8 cellular contexts compared by ENCODE assay signal in genomic region chr1:35557611-35558373, GRCh38. TPM values are rescaled to one million over a fixed set of nuclear protein-coding genes. Genes with fewer than 3 reads are reported as not detected.
DNase-seq lines count a peak whose midpoint lies in the region; ATAC-seq and TF ChIP-seq lines count a peak whose summit lies in the region.

Gene NCDN, plus strand, starts transcription at chr1:35557799. Its CDS starts 392 bp downstream, at chr1:35558191.

- TF ChIP-seq CTCF in C4-2B (conservative IDR thresholded peaks at IDR 0.05) (no peak), liver (IDR thresholded peaks at IDR 0.05; ENCODE audit: low read depth, low read length, missing input control) (no peak)

- under 1% methylated on average over 58 of the region's 58 CpGs for WGBS in liver

- no peaks in the 10 kb centered on the region for H3K9me3 ChIP-seq in liver (ENCODE audit: control insufficient read depth in 4 of 4, low read length in 3 of 4)

- TF ChIP-seq RAD21 in liver (IDR thresholded peaks at IDR 0.05): no peak

- DNase-seq in NCI-H82 (lab: John Stamatoyannopoulos, UW) (peak; percentile 99), dermis microvascular lymphatic vessel endothelial cell (ENCODE audit: low read depth in 2 of 2) (peak; percentile 92 to 98)
- DNase-seq in activated CD4-positive, alpha-beta T cell treated with anti-CD3 and anti-CD28 coated beads, Interleukin-2, amount 50 U/mL, for 48 hours: peak; percentile 97
- DNase-seq in stimulated activated CD4-positive, alpha-beta T cell treated with anti-CD3 and anti-CD28 coated beads, Interleukin-4, amount 100 ng/mL, for 24 hours: peak; percentile 97

- H3K27ac ChIP-seq in C4-2B: peak within 1 kb of the TSS; percentile 97
- H3K27ac ChIP-seq in liver (ENCODE audit: low read depth in 1 of 2, low read length in 2 of 2): peak within 1 kb of the TSS; percentile 98 to 99

- no peaks in the 10 kb centered on the region for H3K27me3 ChIP-seq in liver (ENCODE audit: control insufficient read depth in 4 of 4, insufficient read depth in 4 of 4, low read length in 3 of 4)

- ATAC-seq in GM19395 (IDR thresholded peaks at IDR 0.05; ENCODE audit: unreplicated experiment) (peak; percentile 88), HG03565 (IDR thresholded peaks at IDR 0.05; ENCODE audit: unreplicated experiment) (peak; percentile 56)

- H3K4me1 ChIP-seq in liver (ENCODE audit: control insufficient read depth in 4 of 4, insufficient read depth in 4 of 4, low read length in 3 of 4): peaks cover 2 to 63% (median 49%) of the 10 kb centered on the region in 4 donors

- H3K36me3 ChIP-seq in liver (ENCODE audit: control insufficient read depth in 4 of 4, insufficient read depth in 3 of 4, low read depth in 1 of 4, low read length in 3 of 4): peaks cover 0 to 5% (median 4%) of the 10 kb centered on the region in 4 donors

- H3K9ac ChIP-seq in liver (ENCODE audit: low read depth in 1 of 2, low read length in 2 of 2): peak within 1 kb of the TSS; percentile 83 to 85

- H3K4me3 ChIP-seq in liver (ENCODE audit: low read depth in 1 of 3, low read length in 3 of 3): peak within 1 kb of the TSS; percentile 88 to 96 (median 90)

TF ChIP-seq in liver, 16 proteins besides CTCF, POLR2A, EP300 and RAD21:
- no peak for TF ChIP-seq TAF1 (conservative IDR thresholded peaks at IDR 0.05)
- TF ChIP-seq FOXA1 (IDR thresholded peaks at IDR 0.05): peak; percentile 10
- TF ChIP-seq HNF4G (IDR thresholded peaks at IDR 0.05): no peak
- peak; percentile 99 for TF ChIP-seq SP1 (IDR thresholded peaks at IDR 0.05)
- TF ChIP-seq FOXA2 (IDR thresholded peaks at IDR 0.05): peak; percentile 10
- TF ChIP-seq GABPA (IDR thresholded peaks at IDR 0.05 in 1 of 2, conservative IDR thresholded peaks at IDR 0.05 in 1 of 2): peak in 1 of 2 donors; percentile 82
- peak; percentile 98 to 100 for TF ChIP-seq EGR1 (IDR thresholded peaks at IDR 0.05; ENCODE audit: low read depth in 2 of 2)
- TF ChIP-seq YY1 (IDR thresholded peaks at IDR 0.05): peak; percentile 100

RNA-seq across cellular contexts. Expression of gene NCDN, which starts in this region (rescaled TPM):
- total RNA-seq in dermis microvascular lymphatic vessel endothelial cell (7.7 and 13.0 TPM in 2 replicates), liver (1 to 10 TPM; 4.4 to 6.9 TPM)
- 1 to 10 TPM; 2.7 to 7.9 TPM for polyA plus RNA-seq in liver

Comparison
In these comparisons a context has a peak if more than half of its experiments do, and no peak if none do; other contexts are left out.
1. Peak in every context shown above with its lines: DNase-seq, ATAC-seq, H3K4me3 ChIP-seq and H3K27ac ChIP-seq.